Comparison of ENCODE assay signal across 8 cellular contexts in the genomic region with DNA sequence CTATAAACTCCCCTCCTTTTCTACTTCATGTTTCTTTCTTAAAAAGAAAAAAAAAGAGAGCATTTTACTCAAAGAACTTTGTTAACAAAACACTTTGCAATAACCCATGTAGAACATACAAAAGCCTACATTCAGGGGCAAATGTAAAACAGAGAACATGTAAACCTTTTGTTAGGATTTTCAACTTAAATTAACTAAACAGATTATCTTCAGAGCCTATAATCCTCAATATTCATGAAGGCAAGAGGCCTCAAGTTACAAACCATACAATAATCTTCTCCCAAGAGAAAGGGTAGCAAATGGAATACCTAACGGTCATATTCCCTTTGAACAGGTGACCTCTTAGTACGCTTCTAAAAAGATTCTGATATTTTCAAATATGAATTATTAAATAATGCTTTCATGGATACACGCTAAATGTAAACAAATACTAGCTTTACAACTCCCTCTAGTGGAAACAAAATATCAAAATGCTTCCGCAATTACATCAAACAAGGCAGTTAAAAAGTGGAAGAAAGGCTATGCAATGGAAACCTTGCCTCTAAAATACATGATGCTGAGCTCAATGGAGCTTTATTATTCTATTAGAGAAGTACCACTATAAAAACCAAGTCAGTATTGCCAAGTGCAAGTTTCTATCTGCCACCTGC. TPM values are rescaled to one million over a fixed set of nuclear protein-coding genes. Genes with fewer than 3 reads are reported as not detected.
DNase-seq lines count a peak whose midpoint lies in the region; ATAC-seq and TF ChIP-seq lines count a peak whose summit lies in the region.

No MANE protein-coding gene starts in this region.

- DNase-seq in EH (ENCODE audit: low read depth) (peak; percentile 38), NCI-H1436 treated with DMSO at 0.1 percent for 48 hours (lab: John Stamatoyannopoulos, UW) (peak; percentile 81), colonic mucosa (no peak), GM19238 (ENCODE audit: insufficient read length, low spot score) (no peak)

- no peaks in the 10 kb centered on the region for H3K36me3 ChIP-seq in colonic mucosa
- no peaks in the 10 kb centered on the region for H3K36me3 ChIP-seq in neural cell (ENCODE audit: insufficient read depth, low read length)

- no peak for TF ChIP-seq EP300 in neural cell (conservative IDR thresholded peaks at IDR 0.05; ENCODE audit: poor library complexity, severe bottlenecking)

- H3K9me3 ChIP-seq in colonic mucosa, result no peaks in the 10 kb centered on the region
- no peaks in the 10 kb centered on the region for H3K9me3 ChIP-seq in neural cell (ENCODE audit: low read length)

- H2AFZ ChIP-seq in neural cell (ENCODE audit: low read depth, low read length), result no peak overlapping the region

- H3K4me3 ChIP-seq in colonic mucosa, result no peak overlapping the region
- H3K4me3 ChIP-seq in neural cell (ENCODE audit: low read length), result no peak overlapping the region

- H3K27ac ChIP-seq in colonic mucosa (no peak overlapping the region), neural cell (ENCODE audit: low read length) (no peak overlapping the region)

- no peaks in the 10 kb centered on the region for H4K20me1 ChIP-seq in neural cell (ENCODE audit: insufficient read depth)

- no peaks in the 10 kb centered on the region for H3F3A ChIP-seq in neural cell (ENCODE audit: insufficient read depth, low read length, poor library complexity, severe bottlenecking)

- peak; percentile 41 for TF ChIP-seq CTCF in colonic mucosa (IDR thresholded peaks at IDR 0.05)
- TF ChIP-seq CTCF in neural cell (IDR thresholded peaks at IDR 0.05; ENCODE audit: poor library complexity, severe bottlenecking), result peak; percentile 69

- H3K9me2 ChIP-seq in neural cell (ENCODE audit: insufficient read depth, low read length), result no peaks in the 10 kb centered on the region

- H3K4me1 ChIP-seq in colonic mucosa, result no peaks in the 10 kb centered on the region

- H3K27me3 ChIP-seq in colonic mucosa (no peaks in the 10 kb centered on the region), neural cell (ENCODE audit: insufficient read depth, low read depth, low read length) (no peaks in the 10 kb centered on the region)

- peak; percentile 68 for TF ChIP-seq RAD21 in neural cell (conservative IDR thresholded peaks at IDR 0.05)

- intact Hi-C loops in colonic mucosa (cut with DNase I), result no loop called here

- H3K4me2 ChIP-seq in neural cell (ENCODE audit: low read length), result no peak overlapping the region

- no peak overlapping the region for H3K9ac ChIP-seq in colonic mucosa (ENCODE audit: low read depth in 2 of 2, low read length in 2 of 2)
- no peak overlapping the region for H3K9ac ChIP-seq in neural cell (ENCODE audit: low read length)

- no peaks in the 10 kb centered on the region for H3K79me2 ChIP-seq in neural cell (replicated peaks; ENCODE audit: insufficient read depth, low read length)

- ATAC-seq in HG03442 (IDR thresholded peaks at IDR 0.05; ENCODE audit: unreplicated experiment), result no peak
- ATAC-seq in HG03439 (IDR thresholded peaks at IDR 0.05; ENCODE audit: unreplicated experiment), result no peak
- no peak for ATAC-seq in HG02973 (IDR thresholded peaks at IDR 0.05; ENCODE audit: unreplicated experiment)

TF ChIP-seq in neural cell, 6 proteins besides CTCF, POLR2A, EP300 and RAD21:
- no peak for TF ChIP-seq POLR2AphosphoS5 (IDR thresholded peaks at IDR 0.05)
- no peak for TF ChIP-seq TAF1 (IDR thresholded peaks at IDR 0.05; ENCODE audit: low read depth)
- no peak for TF ChIP-seq EZH2 (IDR thresholded peaks at IDR 0.05; ENCODE audit: borderline replicate concordance, insufficient read depth, low read length, poor library complexity, severe bottlenecking)
- TF ChIP-seq MXI1 (conservative IDR thresholded peaks at IDR 0.05; ENCODE audit: poor library complexity, severe bottlenecking), result no peak
- peak; percentile 68 for TF ChIP-seq SMC3 (conservative IDR thresholded peaks at IDR 0.05; ENCODE audit: poor library complexity)
- TF ChIP-seq, protein P1, sequence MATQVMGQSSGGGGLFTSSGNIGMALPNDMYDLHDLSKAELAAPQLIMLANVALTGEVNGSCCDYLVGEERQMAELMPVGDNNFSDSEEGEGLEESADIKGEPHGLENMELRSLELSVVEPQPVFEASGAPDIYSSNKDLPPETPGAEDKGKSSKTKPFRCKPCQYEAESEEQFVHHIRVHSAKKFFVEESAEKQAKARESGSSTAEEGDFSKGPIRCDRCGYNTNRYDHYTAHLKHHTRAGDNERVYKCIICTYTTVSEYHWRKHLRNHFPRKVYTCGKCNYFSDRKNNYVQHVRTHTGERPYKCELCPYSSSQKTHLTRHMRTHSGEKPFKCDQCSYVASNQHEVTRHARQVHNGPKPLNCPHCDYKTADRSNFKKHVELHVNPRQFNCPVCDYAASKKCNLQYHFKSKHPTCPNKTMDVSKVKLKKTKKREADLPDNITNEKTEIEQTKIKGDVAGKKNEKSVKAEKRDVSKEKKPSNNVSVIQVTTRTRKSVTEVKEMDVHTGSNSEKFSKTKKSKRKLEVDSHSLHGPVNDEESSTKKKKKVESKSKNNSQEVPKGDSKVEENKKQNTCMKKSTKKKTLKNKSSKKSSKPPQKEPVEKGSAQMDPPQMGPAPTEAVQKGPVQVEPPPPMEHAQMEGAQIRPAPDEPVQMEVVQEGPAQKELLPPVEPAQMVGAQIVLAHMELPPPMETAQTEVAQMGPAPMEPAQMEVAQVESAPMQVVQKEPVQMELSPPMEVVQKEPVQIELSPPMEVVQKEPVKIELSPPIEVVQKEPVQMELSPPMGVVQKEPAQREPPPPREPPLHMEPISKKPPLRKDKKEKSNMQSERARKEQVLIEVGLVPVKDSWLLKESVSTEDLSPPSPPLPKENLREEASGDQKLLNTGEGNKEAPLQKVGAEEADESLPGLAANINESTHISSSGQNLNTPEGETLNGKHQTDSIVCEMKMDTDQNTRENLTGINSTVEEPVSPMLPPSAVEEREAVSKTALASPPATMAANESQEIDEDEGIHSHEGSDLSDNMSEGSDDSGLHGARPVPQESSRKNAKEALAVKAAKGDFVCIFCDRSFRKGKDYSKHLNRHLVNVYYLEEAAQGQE (IDR thresholded peaks at IDR 0.05; ENCODE audit: borderline replicate concordance), result no peak

RNA-seq across cellular contexts. Expression of a gene that starts 9.9 kb away (rescaled TPM):
- total RNA-seq in colonic mucosa, result 10 to 100 TPM in 1 of 2 donors, 1 to 10 TPM in 1; 4.8 to 11.8 TPM
- 1.3 TPM in 2 replicates for polyA plus RNA-seq in neural cell
- 2.2 and 2.9 TPM in 2 replicates for polyA minus RNA-seq in neural cell

Comparison
In these comparisons a context has a peak if more than half of its experiments do, and no peak if none do; other contexts are left out.
1. DNase-seq: peak in EH (single experiment) and NCI-H1436 treated with DMSO at 0.1 percent for 48 hours (single experiment); none in colonic mucosa (single experiment) and GM19238 (single experiment).